ENCODE assay signal across 18 cellular contexts in genomic region chr5:32103521-32103920, GRCh38.
A peak's percentile ranks its signal among the peaks of the same experiment; 100 is the strongest.
DNase-seq lines count a peak whose midpoint lies in the region; TF ChIP-seq lines count a peak whose summit lies in the region.
"Had no signal": no experiment of that assay in that cellular context is flagged by ENCODE, and none has a peak within 500 bp of the region (broad histone marks: within the 10 kb centered on the region; RNA-seq: fewer than 3 reads in every experiment).

No MANE protein-coding gene starts in this region.

- H3K4me1 Mint-ChIP-seq in endothelial cell (ENCODE audit: unreplicated experiment) = peaks cover 36% of the 10 kb centered on the region
- peaks cover 17% of the 10 kb centered on the region for H3K4me1 Mint-ChIP-seq in neural crest cell
- H3K4me1 Mint-ChIP-seq: B cell had no signal

- no peaks in the 10 kb centered on the region for H3K27me3 ChIP-seq in PC-9 (ENCODE audit: insufficient read depth, low read depth)
- H3K27me3 ChIP-seq: BLaER1 treated with 17β-estradiol and CSF1 and Interleukin-3, amounts not matched to agents 10 nM and 100 nM had no signal

- peaks cover 66% of the 10 kb centered on the region for H3K36me3 Mint-ChIP-seq in endothelial cell (ENCODE audit: low read depth, unreplicated experiment)
- peaks cover 22% of the 10 kb centered on the region for H3K36me3 Mint-ChIP-seq in neural crest cell (ENCODE audit: low read depth)

- H3K9me3 Mint-ChIP-seq in endothelial cell (ENCODE audit: unreplicated experiment) (no peaks in the 10 kb centered on the region), neural crest cell (no peaks in the 10 kb centered on the region)
- H3K9me3 Mint-ChIP-seq: CD4-positive, alpha-beta T cell; CD8-positive, alpha-beta T cell had no signal

- no peaks in the 10 kb centered on the region for H3K4me1 ChIP-seq in PC-9 (replicated peaks; ENCODE audit: insufficient read depth)
- H3K4me1 ChIP-seq: A549; BLaER1 treated with 17β-estradiol and CSF1 and Interleukin-3, amounts not matched to agents 10 nM and 100 nM; Caco-2 had no signal

- H3K36me3 ChIP-seq in PC-9 (ENCODE audit: low read depth) = peaks cover 35% of the 10 kb centered on the region

- peaks cover 18% of the 10 kb centered on the region; the same call in 1 of the 2 replicates for H4K20me1 ChIP-seq in PC-9 (ENCODE audit: insufficient read depth)

- no peak overlapping the region for H2AFZ ChIP-seq in PC-9

- CTCF ChIA-PET in PC-9 (lab: Charles Lee) = no interaction called here

- DNase-seq in PC-9 (no peak), endothelial cell (ENCODE audit: low spot score) (no peak), neural crest cell (ENCODE audit: low read depth, low spot score) (no peak), NCI-H69 (lab: John Stamatoyannopoulos, UW) (no peak), A172 (ENCODE audit: low spot score) (no peak)
- no peak for DNase-seq in stimulated activated CD4-positive, alpha-beta T cell treated with anti-CD3 and anti-CD28 coated beads, Interleukin-4, amount 100 ng/mL, for 24 hours
- DNase-seq: 8988T; AML-193; Caco-2; Calu3; CD4-positive, alpha-beta T cell; CD8-positive, alpha-beta T cell; DMS79 treated with DMSO at 0.1 percent for 48 hours; GF-D8 had no signal

- no peaks in the 10 kb centered on the region for H3K79me2 ChIP-seq in PC-9 (ENCODE audit: low read depth)

- TF ChIP-seq CTCF in PC-9 (conservative IDR thresholded peaks at IDR 0.05) (no peak), endothelial cell (IDR thresholded peaks at IDR 0.05; ENCODE audit: unreplicated experiment) (no peak), neural crest cell (conservative IDR thresholded peaks at IDR 0.05) (no peak)

- peak overlapping the region; percentile 37 for H3K4me3 Mint-ChIP-seq in endothelial cell (ENCODE audit: unreplicated experiment)
- H3K4me3 Mint-ChIP-seq in neural crest cell = no peak overlapping the region
- H3K4me3 Mint-ChIP-seq: B cell; CD4-positive, alpha-beta T cell; CD8-positive, alpha-beta T cell had no signal

- H3K9me3 ChIP-seq in PC-9 (ENCODE audit: insufficient read depth, low read depth) = no peaks in the 10 kb centered on the region
- H3K9me3 ChIP-seq: A549; BLaER1 treated with 17β-estradiol and CSF1 and Interleukin-3, amounts not matched to agents 10 nM and 100 nM; Caco-2 had no signal

- H3K27me3 Mint-ChIP-seq in endothelial cell (ENCODE audit: unreplicated experiment) = peaks cover 21% of the 10 kb centered on the region
- H3K27me3 Mint-ChIP-seq in neural crest cell (ENCODE audit: low read depth) = no peaks in the 10 kb centered on the region
- H3K27me3 Mint-ChIP-seq: B cell; CD4-positive, alpha-beta T cell had no signal

- no peak overlapping the region for H3K4me2 ChIP-seq in PC-9
- H3K4me2 ChIP-seq: A549; BLaER1 treated with 17β-estradiol and CSF1 and Interleukin-3, amounts not matched to agents 10 nM and 100 nM had no signal

- H3K9me2 ChIP-seq in PC-9 (ENCODE audit: insufficient read depth) = no peaks in the 10 kb centered on the region

- no peak overlapping the region for H3K4me3 ChIP-seq in PC-9
- H3K4me3 ChIP-seq: A549; BLaER1 treated with 17β-estradiol and CSF1 and Interleukin-3, amounts not matched to agents 10 nM and 100 nM had no signal

- H3K27ac ChIP-seq in PC-9 = no peak overlapping the region
- H3K27ac ChIP-seq: A549; BLaER1 treated with 17β-estradiol and CSF1 and Interleukin-3, amounts not matched to agents 10 nM and 100 nM; C4-2B had no signal

- BruUV-seq in PC-9 (replicated peaks; lab: Mats Ljungman, UMichigan) = TSS peak; percentile 4

- no peaks in the 10 kb centered on the region for H3F3A ChIP-seq in PC-9 (ENCODE audit: insufficient read depth, low read depth)

- H3K27ac Mint-ChIP-seq in endothelial cell (ENCODE audit: unreplicated experiment) = peak overlapping the region; percentile 39
- peak overlapping the region; percentile 20 for H3K27ac Mint-ChIP-seq in neural crest cell (ENCODE audit: unreplicated experiment)
- H3K27ac Mint-ChIP-seq: B cell; CD4-positive, alpha-beta T cell had no signal

- intact Hi-C loops in PC-9 (cut with micrococcal nuclease; ENCODE audit: unreplicated experiment) = no loop called here

- POLR2A ChIA-PET in PC-9 (lab: Charles Lee; ENCODE audit: unreplicated experiment) = no interaction called here
